16 cellular contexts compared by ENCODE assay signal in the genomic region with DNA sequence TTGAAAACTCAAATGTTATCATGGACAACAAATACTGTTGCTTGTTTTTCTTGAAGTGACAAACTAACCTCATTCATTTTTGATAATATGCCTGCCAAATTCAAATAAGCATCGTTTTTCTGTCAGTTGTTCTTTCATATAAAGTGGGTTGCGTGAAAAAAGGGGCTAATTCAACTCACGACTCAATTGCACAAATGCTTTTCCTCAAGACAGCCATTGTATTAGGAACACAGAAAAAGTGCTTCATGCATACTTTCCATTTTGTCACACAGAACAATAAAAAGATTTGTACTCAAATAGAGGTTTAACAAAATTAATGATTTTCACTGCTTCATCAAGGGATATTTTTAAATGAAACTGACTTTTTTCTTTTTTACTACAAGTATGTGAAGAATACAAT.
DNase-seq lines count a peak whose midpoint lies in the region; ATAC-seq, FAIRE-seq and TF ChIP-seq lines count a peak whose summit lies in the region.
"Had no signal": no experiment of that assay in that cellular context is flagged by ENCODE, and none has a peak within 500 bp of the region (broad histone marks: within the 10 kb centered on the region; RNA-seq: fewer than 3 reads in every experiment).

No MANE protein-coding gene starts in this region.

- no peak for ATAC-seq in HG02588 (IDR thresholded peaks at IDR 0.05; ENCODE audit: unreplicated experiment)
- no peak for ATAC-seq in activated naive CD4-positive, alpha-beta T cell treated with anti-CD3 and anti-CD28 coated beads, Interleukin-2, amount 50 U/mL, for 72 hours
- ATAC-seq: K562 had no signal

- CTCF ChIA-PET in endothelial cell of umbilical vein (lab: Charles Lee), result interaction anchor here (0.9 kb wide), 1 partner anchor 14 kb away, joined by 3 read pairs; no protein-coding TSS in a partner anchor

- H3K36me3 Mint-ChIP-seq in activated naive CD4-positive, alpha-beta T cell treated with anti-CD3 and anti-CD28 coated beads, Interleukin-2, amount 50 U/mL, for 72 hours, result peaks cover 25 to 28% of the 10 kb centered on the region in 2 donors

- WGBS in thyroid gland, 2 donors, result 90 to 95% methylated on average over 3 of the region's 3 CpGs

- no peaks in the 10 kb centered on the region for H3K9me1 ChIP-seq in endothelial cell of umbilical vein (replicated peaks; ENCODE audit: control insufficient read depth, extremely low read depth, insufficient read depth, low read length)

- H3K27me3 ChIP-seq in endothelial cell of umbilical vein (ENCODE audit: control insufficient read depth in 2 of 2, insufficient read depth in 2 of 2, low read length in 2 of 2), result no peaks in the 10 kb centered on the region
- no peaks in the 10 kb centered on the region for H3K27me3 ChIP-seq in thyroid gland

- TF ChIP-seq CTCF in endothelial cell of umbilical vein (IDR thresholded peaks at IDR 0.05; ENCODE audit: extremely low read depth in 1 of 2, insufficient read depth in 1 of 2, low read depth in 1 of 2, low read length in 2 of 2), result no peak
- no peak for TF ChIP-seq CTCF in thyroid gland (IDR thresholded peaks at IDR 0.05)

- POLR2A ChIA-PET in endothelial cell of umbilical vein (lab: Charles Lee), result no interaction called here

- no TSS peak for BruUV-seq in endothelial cell of umbilical vein (replicated peaks; lab: Mats Ljungman, UMichigan)

- no peak overlapping the region for H3K27ac ChIP-seq in endothelial cell of umbilical vein (ENCODE audit: insufficient read depth, low read depth, low read length)
- no peak overlapping the region for H3K27ac ChIP-seq in thyroid gland

- H3K4me3 ChIP-seq in endothelial cell of umbilical vein (replicated peaks in 1 of 3; ENCODE audit: insufficient read depth in 1 of 3, low read depth in 1 of 3, low read length in 3 of 3), result no peak overlapping the region
- H3K4me3 ChIP-seq in thyroid gland (replicated peaks in 1 of 3), result no peak overlapping the region
- H3K4me3 ChIP-seq: HAP-1, K562 had no signal

- H3K4me1 ChIP-seq in endothelial cell of umbilical vein (ENCODE audit: control insufficient read depth, extremely low read depth, insufficient read depth, low read length) (peaks cover 3% of the 10 kb centered on the region), thyroid gland (no peaks in the 10 kb centered on the region)
- H3K4me1 ChIP-seq: HAP-1 had no signal

- intact Hi-C loops in endothelial cell of umbilical vein (cut with micrococcal nuclease) (no loop called here), thyroid gland (cut with DNase I) (no loop called here)

- peaks cover 18% of the 10 kb centered on the region for H3K79me2 ChIP-seq in endothelial cell of umbilical vein (ENCODE audit: control insufficient read depth, insufficient read depth, low read length)

- FAIRE-seq in endothelial cell of umbilical vein (lab: Jason Lieb, UNC), result peak; percentile 43
- FAIRE-seq: A204.1, H1, HTR-8/SVneo, K562 had no signal

- no peak overlapping the region for H3K27ac Mint-ChIP-seq in activated naive CD4-positive, alpha-beta T cell treated with anti-CD3 and anti-CD28 coated beads, Interleukin-2, amount 50 U/mL, for 72 hours

- H3K9me3 ChIP-seq in endothelial cell of umbilical vein (replicated peaks; ENCODE audit: control insufficient read depth, insufficient read depth, low read length), result no peaks in the 10 kb centered on the region
- no peaks in the 10 kb centered on the region for H3K9me3 ChIP-seq in thyroid gland

- no peak overlapping the region for H3K4me2 ChIP-seq in endothelial cell of umbilical vein (ENCODE audit: insufficient read depth, low read length)

- TF ChIP-seq POLR2A in endothelial cell of umbilical vein (IDR thresholded peaks at IDR 0.05; ENCODE audit: low read depth, low read length) (no peak), thyroid gland (IDR thresholded peaks at IDR 0.05) (no peak)

- DNase-seq in endothelial cell of umbilical vein (ENCODE audit: low read depth, low spot score) (no peak), inferior parietal cortex (ENCODE audit: extremely low spot score) (peak; percentile 19), pons (ENCODE audit: low spot score) (peak; percentile 74), thyroid gland (no peak)
- DNase-seq in activated naive CD4-positive, alpha-beta T cell treated with anti-CD3 and anti-CD28 coated beads, Interleukin-2, amount 50 U/mL, for 72 hours (ENCODE audit: low spot score in 2 of 2), result no peak
- DNase-seq: ACHN; CD4-positive, alpha-beta memory T cell; DMS153; DMS79; GF-D8 had no signal

- H3K9ac ChIP-seq in endothelial cell of umbilical vein (replicated peaks; ENCODE audit: extremely low read depth, insufficient read depth, low read length), result no peak overlapping the region

- peaks cover 12 to 19% of the 10 kb centered on the region in 2 donors for H3K9me3 Mint-ChIP-seq in activated naive CD4-positive, alpha-beta T cell treated with anti-CD3 and anti-CD28 coated beads, Interleukin-2, amount 50 U/mL, for 72 hours

- no peaks in the 10 kb centered on the region for H4K20me1 ChIP-seq in endothelial cell of umbilical vein (replicated peaks; ENCODE audit: control insufficient read depth, extremely low read depth, insufficient read depth, low read length)

- no peak overlapping the region for H2AFZ ChIP-seq in endothelial cell of umbilical vein (ENCODE audit: low read depth, low read length)

- dilution Hi-C loops in endothelial cell of umbilical vein (cut with MboI; ENCODE audit: extremely low pct_ligation_motif_present, low sequenced_read_pairs), result no loop called here

- H3K36me3 ChIP-seq in endothelial cell of umbilical vein (ENCODE audit: control insufficient read depth in 2 of 2, extremely low read depth in 1 of 2, insufficient read depth in 2 of 2, low read length in 2 of 2), result no peaks in the 10 kb centered on the region
- no peaks in the 10 kb centered on the region for H3K36me3 ChIP-seq in thyroid gland
- H3K36me3 ChIP-seq: HAP-1 had no signal

TF ChIP-seq in endothelial cell of umbilical vein, 7 proteins besides CTCF, POLR2A, EP300 and RAD21:
- TF ChIP-seq GATA2 (IDR thresholded peaks at IDR 0.05; ENCODE audit: insufficient read depth, insufficient read length, low read depth, low read length) (no peak), POLR2AphosphoS5 (IDR thresholded peaks at IDR 0.05; ENCODE audit: insufficient read depth, low read depth, low read length) (no peak), FOS (IDR thresholded peaks at IDR 0.05; ENCODE audit: borderline replicate concordance, insufficient read depth, low read length) (no peak), JUN (IDR thresholded peaks at IDR 0.05; ENCODE audit: borderline replicate concordance, insufficient read depth, insufficient read length, low read depth) (no peak), EZH2 (IDR thresholded peaks at IDR 0.05; ENCODE audit: borderline replicate concordance, low read depth, low read length, severe bottlenecking) (no peak), MYC (IDR thresholded peaks at IDR 0.05; ENCODE audit: low read depth, low read length) (no peak)
- TF ChIP-seq, protein P1, sequence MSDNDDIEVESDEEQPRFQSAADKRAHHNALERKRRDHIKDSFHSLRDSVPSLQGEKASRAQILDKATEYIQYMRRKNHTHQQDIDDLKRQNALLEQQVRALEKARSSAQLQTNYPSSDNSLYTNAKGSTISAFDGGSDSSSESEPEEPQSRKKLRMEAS (IDR thresholded peaks at IDR 0.05; ENCODE audit: insufficient read depth, insufficient read length), result no peak

Comparison
In these comparisons a context has a peak if more than half of its experiments do, and no peak if none do; other contexts are left out.
1. DNase-seq: peak in inferior parietal cortex (single experiment) and pons (single experiment); none in endothelial cell of umbilical vein (single experiment), thyroid gland (0 of 2) and activated naive CD4-positive, alpha-beta T cell treated with anti-CD3 and anti-CD28 coated beads, Interleukin-2, amount 50 U/mL, for 72 hours (0 of 2).